8 cellular contexts compared by ENCODE assay signal in the genomic region with DNA sequence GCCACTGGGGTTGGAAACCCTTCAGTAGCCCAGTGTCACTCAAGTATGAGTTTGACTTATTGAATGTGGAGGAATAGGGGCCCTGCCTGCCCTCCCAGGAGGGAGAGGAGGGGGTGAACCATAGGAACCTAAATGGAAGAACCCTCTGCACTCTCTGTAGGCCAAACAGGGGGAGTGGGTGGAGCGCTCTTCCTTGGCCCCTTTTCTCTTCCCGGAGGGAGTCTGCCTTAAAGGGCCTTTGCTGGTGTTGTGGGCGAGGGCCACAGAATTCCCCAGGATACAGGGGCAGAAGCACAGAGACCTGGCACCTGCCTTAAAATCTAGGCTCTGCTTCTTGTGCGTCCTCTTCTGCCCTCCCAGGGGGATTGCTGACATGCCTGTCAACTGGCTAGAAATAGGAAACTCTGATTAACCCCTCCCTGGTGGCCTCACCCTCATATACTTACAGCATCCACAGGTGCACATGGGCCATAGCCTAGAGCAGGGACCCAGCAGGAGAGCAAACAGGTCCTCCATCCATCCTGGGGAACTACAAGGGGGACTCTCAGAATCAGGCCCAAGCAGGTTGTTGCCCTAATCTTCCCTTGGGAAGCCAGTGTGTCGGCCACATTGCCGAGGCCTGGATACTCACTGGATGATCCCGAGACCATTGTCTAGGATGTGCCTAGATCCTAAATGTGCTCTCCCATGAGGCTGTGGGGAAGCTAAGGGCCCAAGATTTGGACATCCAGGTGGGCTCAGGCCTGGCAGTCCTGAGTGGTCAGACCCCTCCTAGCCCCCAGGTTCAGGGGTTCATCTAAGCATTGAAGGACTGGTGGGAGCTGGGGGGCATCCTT. TPM values are rescaled to one million over a fixed set of nuclear protein-coding genes. Genes with fewer than 3 reads are reported as not detected.
DNase-seq lines count a peak whose midpoint lies in the region; ATAC-seq, FAIRE-seq and TF ChIP-seq lines count a peak whose summit lies in the region.

No MANE protein-coding gene starts in this region.

- no TSS peak for BruUV-seq in HCT116 (replicated peaks; lab: Mats Ljungman, UMichigan)

- H3K79me2 ChIP-seq in HCT116 (ENCODE audit: insufficient read depth, low read length), result peaks cover 84% of the 10 kb centered on the region

- intact Hi-C loops in HCT116 (cut with micrococcal nuclease) (no loop called here), head of caudate nucleus (cut with DNase I) (loop anchor here (5.0 kb wide), 1 partner anchor 65 kb away; the partner anchor contains the start of genes ARL3 and SFXN2)

- H3K27ac Mint-ChIP-seq in activated naive CD4-positive, alpha-beta T cell treated with anti-CD3 and anti-CD28 coated beads, Interleukin-2, amount 50 U/mL, for 72 hours, result peak overlapping the region; percentile 32 to 44

- H4K20me1 ChIP-seq in HCT116 (ENCODE audit: insufficient read depth), result no peaks in the 10 kb centered on the region; the same call in 1 of the 2 replicates

- no peak for TF ChIP-seq POLR2A in HCT116 (IDR thresholded peaks at IDR 0.05; ENCODE audit: borderline replicate concordance, extremely low read depth, insufficient read depth, insufficient read length)

- H3K4me2 ChIP-seq in HCT116 (ENCODE audit: low read length), result peak overlapping the region; percentile 95; the same call in 1 of the 2 replicates

- POLR2A ChIA-PET in HCT116 (lab: Charles Lee), result no interaction called here

- no peaks in the 10 kb centered on the region for H3K9me3 Mint-ChIP-seq in activated naive CD4-positive, alpha-beta T cell treated with anti-CD3 and anti-CD28 coated beads, Interleukin-2, amount 50 U/mL, for 72 hours

- no peak for TF ChIP-seq CTCF in HCT116 (IDR thresholded peaks at IDR 0.05 in 2 of 3, conservative IDR thresholded peaks at IDR 0.05 in 1 of 3; ENCODE audit: borderline replicate concordance in 1 of 3, insufficient read depth in 1 of 3, low read depth in 2 of 3, low read length in 2 of 3)

- H3K27ac ChIP-seq in HCT116 (ENCODE audit: low read depth, low read length) (0 out of 2 replicates have a peak overlapping the region, but pooled peaks have one; percentile 86), small intestine (ENCODE audit: low read depth in 1 of 2, low read length in 1 of 2) (peak overlapping the region; percentile 15 to 97)

- H3K4me3 ChIP-seq in HCT116 (replicated peaks in 1 of 2; ENCODE audit: low read depth in 1 of 2, low read length in 2 of 2) (no peak overlapping the region), iPS-15b (ENCODE audit: low read depth, low read length) (peak overlapping the region; percentile 22), small intestine (ENCODE audit: low read depth in 1 of 2, low read length in 2 of 2) (peak overlapping the region in 1 of 2 donors; percentile 95)

- H3K36me3 ChIP-seq in HCT116 (ENCODE audit: control insufficient read depth in 1 of 2, insufficient read depth in 2 of 2, low read length in 2 of 2), result peaks cover 2 to 21% of the 10 kb centered on the region in 2 experiments; a peak in 1 of 4 replicates
- H3K36me3 ChIP-seq in iPS-15b (ENCODE audit: control insufficient read depth, insufficient read depth, low read length), result peaks cover 3% of the 10 kb centered on the region
- H3K36me3 ChIP-seq in small intestine (ENCODE audit: control insufficient read depth in 2 of 2, insufficient read depth in 2 of 2, low read length in 2 of 2), result no peaks in the 10 kb centered on the region

- peaks cover 10 to 39% of the 10 kb centered on the region in 2 experiments for H3K4me1 ChIP-seq in HCT116 (ENCODE audit: control insufficient read depth in 1 of 2, insufficient read depth in 2 of 2, low read length in 2 of 2)
- H3K4me1 ChIP-seq in iPS-15b (ENCODE audit: control insufficient read depth, insufficient read depth, low read length), result peaks cover 8% of the 10 kb centered on the region
- peaks cover 6 to 33% of the 10 kb centered on the region in 2 donors for H3K4me1 ChIP-seq in small intestine (ENCODE audit: control insufficient read depth in 2 of 2, insufficient read depth in 1 of 2, low read depth in 1 of 2, low read length in 1 of 2)

- no peak for FAIRE-seq in small intestine (lab: Jason Lieb, UNC)

- H3K9me3 ChIP-seq in HCT116 (ENCODE audit: control insufficient read depth in 1 of 2, insufficient read depth in 1 of 2, low read depth in 1 of 2, low read length in 2 of 2), result no peaks in the 10 kb centered on the region
- H3K9me3 ChIP-seq in iPS-15b (ENCODE audit: control insufficient read depth, insufficient read depth, low read length), result no peaks in the 10 kb centered on the region
- no peaks in the 10 kb centered on the region for H3K9me3 ChIP-seq in small intestine (ENCODE audit: control insufficient read depth, low read depth)

- H3K9me2 ChIP-seq in HCT116 (ENCODE audit: insufficient read depth), result no peaks in the 10 kb centered on the region

- H3K9ac ChIP-seq in HCT116 (ENCODE audit: low read length) (no peak overlapping the region), iPS-15b (ENCODE audit: low read depth, low read length) (no peak overlapping the region)

- TF ChIP-seq RAD21 in HCT116 (IDR thresholded peaks at IDR 0.05; ENCODE audit: low read depth), result no peak

- ATAC-seq in HCT116 (no peak), HG02885 (IDR thresholded peaks at IDR 0.05; ENCODE audit: poor library complexity, unreplicated experiment) (no peak)
- no peak for ATAC-seq in activated naive CD4-positive, alpha-beta T cell treated with anti-CD3 and anti-CD28 coated beads, Interleukin-2, amount 50 U/mL, for 72 hours

- DNase-seq in HCT116 (ENCODE audit: low read depth, low spot score) (no peak), small intestine (no peak), NCI-H446 (lab: John Stamatoyannopoulos, UW) (no peak), head of caudate nucleus (no peak), COLO829 (ENCODE audit: low spot score) (no peak)
- DNase-seq in activated naive CD4-positive, alpha-beta T cell treated with anti-CD3 and anti-CD28 coated beads, Interleukin-2, amount 50 U/mL, for 72 hours (ENCODE audit: low spot score in 2 of 2), result no peak

- RAD21 ChIA-PET in HCT116 (lab: Charles Lee; ENCODE audit: low non-redundant PET in 1 of 2, low total read pairs in 2 of 2, uncharacterized antibody in 2 of 2, unreplicated experiment in 2 of 2), result no interaction called here

- no peak overlapping the region for H2AFZ ChIP-seq in HCT116 (ENCODE audit: low read depth, low read length, poor library complexity, severe bottlenecking)

- 40 to 46% (median 43%) methylated on average over 6 to 7 of the region's 7 CpGs for WGBS in small intestine, 3 donors

- CTCF ChIA-PET in HCT116 (lab: Charles Lee), result no interaction called here

- H3K36me3 Mint-ChIP-seq in activated naive CD4-positive, alpha-beta T cell treated with anti-CD3 and anti-CD28 coated beads, Interleukin-2, amount 50 U/mL, for 72 hours, result peaks cover 9 to 23% of the 10 kb centered on the region in 2 donors

- H3K27me3 ChIP-seq in HCT116 (ENCODE audit: insufficient read depth, low read length) (no peaks in the 10 kb centered on the region), iPS-15b (ENCODE audit: control insufficient read depth, insufficient read depth, low read length) (no peaks in the 10 kb centered on the region), small intestine (ENCODE audit: control insufficient read depth in 2 of 2, insufficient read depth in 2 of 2, low read length in 2 of 2) (no peaks in the 10 kb centered on the region)

TF ChIP-seq in HCT116, 20 proteins besides CTCF, POLR2A, EP300 and RAD21 (continues in another document):
- TF ChIP-seq TCF7L2 (IDR thresholded peaks at IDR 0.05; ENCODE audit: borderline replicate concordance, extremely low read depth, insufficient read depth, insufficient read length), result no peak
- no peak for TF ChIP-seq SP1 (IDR thresholded peaks at IDR 0.05; ENCODE audit: low read depth)
- TF ChIP-seq, protein P1, sequence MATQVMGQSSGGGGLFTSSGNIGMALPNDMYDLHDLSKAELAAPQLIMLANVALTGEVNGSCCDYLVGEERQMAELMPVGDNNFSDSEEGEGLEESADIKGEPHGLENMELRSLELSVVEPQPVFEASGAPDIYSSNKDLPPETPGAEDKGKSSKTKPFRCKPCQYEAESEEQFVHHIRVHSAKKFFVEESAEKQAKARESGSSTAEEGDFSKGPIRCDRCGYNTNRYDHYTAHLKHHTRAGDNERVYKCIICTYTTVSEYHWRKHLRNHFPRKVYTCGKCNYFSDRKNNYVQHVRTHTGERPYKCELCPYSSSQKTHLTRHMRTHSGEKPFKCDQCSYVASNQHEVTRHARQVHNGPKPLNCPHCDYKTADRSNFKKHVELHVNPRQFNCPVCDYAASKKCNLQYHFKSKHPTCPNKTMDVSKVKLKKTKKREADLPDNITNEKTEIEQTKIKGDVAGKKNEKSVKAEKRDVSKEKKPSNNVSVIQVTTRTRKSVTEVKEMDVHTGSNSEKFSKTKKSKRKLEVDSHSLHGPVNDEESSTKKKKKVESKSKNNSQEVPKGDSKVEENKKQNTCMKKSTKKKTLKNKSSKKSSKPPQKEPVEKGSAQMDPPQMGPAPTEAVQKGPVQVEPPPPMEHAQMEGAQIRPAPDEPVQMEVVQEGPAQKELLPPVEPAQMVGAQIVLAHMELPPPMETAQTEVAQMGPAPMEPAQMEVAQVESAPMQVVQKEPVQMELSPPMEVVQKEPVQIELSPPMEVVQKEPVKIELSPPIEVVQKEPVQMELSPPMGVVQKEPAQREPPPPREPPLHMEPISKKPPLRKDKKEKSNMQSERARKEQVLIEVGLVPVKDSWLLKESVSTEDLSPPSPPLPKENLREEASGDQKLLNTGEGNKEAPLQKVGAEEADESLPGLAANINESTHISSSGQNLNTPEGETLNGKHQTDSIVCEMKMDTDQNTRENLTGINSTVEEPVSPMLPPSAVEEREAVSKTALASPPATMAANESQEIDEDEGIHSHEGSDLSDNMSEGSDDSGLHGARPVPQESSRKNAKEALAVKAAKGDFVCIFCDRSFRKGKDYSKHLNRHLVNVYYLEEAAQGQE (IDR thresholded peaks at IDR 0.05; ENCODE audit: low read depth), result no peak
- no peak for TF ChIP-seq CEBPB (IDR thresholded peaks at IDR 0.05; ENCODE audit: low read depth)
- TF ChIP-seq ZNF274 (IDR thresholded peaks at IDR 0.05; ENCODE audit: low read depth, low read length), result no peak
- TF ChIP-seq YY1 (IDR thresholded peaks at IDR 0.05; ENCODE audit: extremely low read depth, insufficient replicate concordance, low read depth, low read length), result no peak
- no peak for TF ChIP-seq POLR2AphosphoS5 (IDR thresholded peaks at IDR 0.05; ENCODE audit: low read depth, low read length)
- TF ChIP-seq JUND (IDR thresholded peaks at IDR 0.05), result no peak

RNA-seq across cellular contexts. Expression of gene TRIM8, which starts 3.4 kb away (rescaled TPM):
- 91.6 TPM for total RNA-seq in HCT116 (2021; ENCODE audit: unreplicated experiment)
- polyA plus RNA-seq in HCT116 (2012), result 131 and 143 TPM in 2 replicates
- 10 to 100 TPM; 22.9 to 47.3 TPM for total RNA-seq in activated naive CD4-positive, alpha-beta T cell treated with anti-CD3 and anti-CD28 coated beads, Interleukin-2, amount 50 U/mL, for 72 hours
- polyA plus RNA-seq in small intestine, result 10 to 100 TPM; 38.1 to 65.1 (median 39.8) TPM
